ENCODE assay signal across 9 cellular contexts in genomic region chr7:73703985-73704639, GRCh38. TPM values are rescaled to one million over a fixed set of nuclear protein-coding genes. Genes with fewer than 3 reads are reported as not detected.
DNase-seq lines count a peak whose midpoint lies in the region; ATAC-seq and TF ChIP-seq lines count a peak whose summit lies in the region.
"Had no signal": no experiment of that assay in that cellular context is flagged by ENCODE, and none has a peak within 500 bp of the region (broad histone marks: within the 10 kb centered on the region; RNA-seq: fewer than 3 reads in every experiment).

No MANE protein-coding gene starts in this region.

- H3K4me1 Mint-ChIP-seq in natural killer cell, result peaks cover 8 to 25% of the 10 kb centered on the region in 2 donors
- H3K4me1 Mint-ChIP-seq: mesothelial cell of epicardium had no signal

- no peaks in the 10 kb centered on the region for H3K9me3 Mint-ChIP-seq in natural killer cell
- H3K9me3 Mint-ChIP-seq: mesothelial cell of epicardium had no signal

- H3K4me3 Mint-ChIP-seq in natural killer cell, result no peak overlapping the region
- H3K4me3 Mint-ChIP-seq: mesothelial cell of epicardium had no signal

- H3K36me3 Mint-ChIP-seq in natural killer cell, result no peaks in the 10 kb centered on the region

- TF ChIP-seq CTCF in RWPE1 (conservative IDR thresholded peaks at IDR 0.05; ENCODE audit: low read depth) (no peak), natural killer cell (IDR thresholded peaks at IDR 0.05) (no peak)

- no peaks in the 10 kb centered on the region for H3K27me3 Mint-ChIP-seq in natural killer cell (ENCODE audit: low read depth in 2 of 2)

- intact Hi-C loops in natural killer cell (cut with micrococcal nuclease), result no loop called here

- POLR2A ChIA-PET in RWPE1 (lab: Yijun Ruan, JAX; ENCODE audit: low non-redundant PET), result no interaction called here

- DNase-seq in COLO829 (ENCODE audit: low spot score) (peak; percentile 67), RWPE1 (ENCODE audit: low spot score) (no peak), natural killer cell (no peak)
- peak; percentile 31 for DNase-seq in effector CD8-positive, alpha-beta T cell (lab: John Stamatoyannopoulos, UW)

- H3K27ac ChIP-seq in RWPE1, result peak overlapping the region; percentile 90

- CTCF ChIA-PET in RWPE1 (lab: Yijun Ruan, JAX), result interaction anchor here (0.7 to 1.0 kb wide), 2 partner anchors 97 to 336 kb away, joined by 3 to 4 read pairs; no protein-coding TSS in a partner anchor

- ATAC-seq in natural killer cell (peak in 2 of 3 donors; percentile 66 to 69), HG02623 (IDR thresholded peaks at IDR 0.05; ENCODE audit: unreplicated experiment) (no peak), GM19455 (IDR thresholded peaks at IDR 0.05; ENCODE audit: unreplicated experiment) (no peak), GM18502 (IDR thresholded peaks at IDR 0.05; ENCODE audit: poor library complexity, unreplicated experiment) (no peak), GM21619 (IDR thresholded peaks at IDR 0.05; ENCODE audit: unreplicated experiment) (no peak)

- H3K27ac Mint-ChIP-seq in natural killer cell, result no peak overlapping the region
- H3K27ac Mint-ChIP-seq: mesothelial cell of epicardium had no signal

RNA-seq across cellular contexts. Expression of gene STX1A, which starts 15.4 kb away (rescaled TPM):
- 10 to 100 TPM; 13.2 to 20.4 (median 14.7) TPM for total RNA-seq in natural killer cell

RNA-seq across cellular contexts. Expression of gene BUD23, which starts 20.7 kb away (rescaled TPM):
- 100 to 1,000 TPM in 1 of 3 donors, 10 to 100 TPM in 2; 93.1 to 101 (median 94.2) TPM for total RNA-seq in natural killer cell

RNA-seq across cellular contexts. Expression of gene DNAJC30, which starts 20.9 kb away (rescaled TPM):
- total RNA-seq in natural killer cell, result 1 to 10 TPM; 8.7 to 9.9 (median 9.3) TPM

RNA-seq across cellular contexts. Expression of gene ABHD11, which starts 34.5 kb away (rescaled TPM):
- 10 to 100 TPM; 14.7 to 23.7 (median 20.0) TPM for total RNA-seq in natural killer cell

RNA-seq across cellular contexts. Expression of gene VPS37D, which starts 36.5 kb away (rescaled TPM):
- total RNA-seq in natural killer cell, result under 1 TPM; 0.40 to 0.83 (median 0.48) TPM

Comparison
In these comparisons a context has a peak if more than half of its experiments do, and no peak if none do; other contexts are left out.
1. DNase-seq: peak in COLO829 (single experiment) and effector CD8-positive, alpha-beta T cell (single experiment); none in RWPE1 (single experiment) and natural killer cell (single experiment).
2. ATAC-seq: peak in natural killer cell (2 of 3); none in HG02623 (single experiment), GM19455 (single experiment), GM18502 (single experiment) and GM21619 (single experiment).